In the genomic region with DNA sequence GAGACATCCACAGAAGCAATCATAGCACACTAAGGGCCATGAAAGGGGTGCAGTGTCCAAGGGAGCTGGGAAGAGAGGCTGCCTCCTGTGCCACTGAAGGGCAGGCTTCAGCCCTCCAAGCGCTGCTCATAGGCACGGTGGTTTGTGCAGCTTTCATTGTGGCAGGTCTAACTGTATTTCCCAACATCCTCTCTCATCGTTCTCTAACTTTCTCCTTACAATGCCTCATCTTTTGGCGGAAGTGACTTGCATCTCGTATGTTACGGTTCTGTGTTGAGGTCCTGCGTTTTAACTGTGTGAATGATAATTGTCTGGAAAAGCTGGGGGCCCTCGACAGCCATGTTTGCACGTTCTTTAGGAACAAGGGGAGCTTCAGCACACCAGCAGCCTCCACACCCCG, we compare ENCODE assay signal across 19 cellular contexts.
"Had no signal": no experiment of that assay in that cellular context is flagged by ENCODE, and none has a peak within 500 bp of the region (broad histone marks: within the 10 kb centered on the region; RNA-seq: fewer than 3 reads in every experiment).

No MANE protein-coding gene starts in this region.

- H2AFZ ChIP-seq: PC-9 had no signal

- H3K27ac ChIP-seq: PC-9 had no signal

- DNase-seq: activated B cell treated with CpG ODN at 0.5 μM for 24 hours; activated CD4-positive, alpha-beta memory T cell treated with anti-CD3 and anti-CD28 coated beads for 36 hours; activated CD4-positive, alpha-beta T cell treated with anti-CD3 and anti-CD28 coated beads, Interleukin-2, amount 10 ng/mL, durations not matched to agents 7 days and 5 days; activated CD8-positive, alpha-beta memory T cell treated with anti-CD3 and anti-CD28 coated beads for 24 hours; activated gamma-delta T cell; activated naive CD4-positive, alpha-beta T cell treated with anti-CD3 and anti-CD28 coated beads for 36 hours; activated T-cell treated with anti-CD3 and anti-CD28 coated beads, Interleukin-2, amount 50 U/mL, for 4 hours; amygdala; KG1; NCI-H1048; NCI-H146; NCI-H187 treated with DMSO at 0.1 percent for 48 hours; NCI-H2081 treated with DMSO at 0.1 percent for 48 hours; NCI-H446; NCI-H524; PC-9; SIG-M5; T-helper 17 cell; T-helper 9 cell had no signal

- H3K4me2 ChIP-seq: PC-9 had no signal

- H3K4me3 ChIP-seq: PC-9 had no signal
